ENCODE assay signal across 12 cellular contexts in genomic region chr15:25684521-25685215, GRCh38.
DNase-seq lines count a peak whose midpoint lies in the region; ATAC-seq and TF ChIP-seq lines count a peak whose summit lies in the region.
"Had no signal": no experiment of that assay in that cellular context is flagged by ENCODE, and none has a peak within 500 bp of the region (broad histone marks: within the 10 kb centered on the region; RNA-seq: fewer than 3 reads in every experiment).

No MANE protein-coding gene starts in this region.

- H3K79me2 ChIP-seq in GM23248 (ENCODE audit: insufficient read depth): 0 out of 2 replicates have a peak, but pooled peaks cover 3% of the 10 kb centered on the region

- H3K9me3 ChIP-seq in GM23248 (ENCODE audit: low read depth) (no peaks in the 10 kb centered on the region), spleen (peaks cover 0 to 11% (median 2%) of the 10 kb centered on the region in 8 donors)
- H3K9me3 ChIP-seq: Peyer's patch had no signal

- H3K4me3 ChIP-seq in GM23248: peak overlapping the region; percentile 2; the same call in 1 of the 2 replicates
- H3K4me3 ChIP-seq in spleen: no peak overlapping the region
- H3K4me3 ChIP-seq: Peyer's patch had no signal

- peaks cover 44% of the 10 kb centered on the region for H3K4me1 Mint-ChIP-seq in chondrocyte (ENCODE audit: low read depth)

- peak overlapping the region; percentile 74 for H3K27ac Mint-ChIP-seq in chondrocyte (ENCODE audit: unreplicated experiment)
- H3K27ac Mint-ChIP-seq: type B pancreatic cell had no signal

- WGBS in GM23248 (ENCODE audit: low coverage in 1 of 2, low lambda C conversion rate in 2 of 2, missing lambda C conversion rate in 2 of 2), 2 experiments: 2 to 3% methylated on average over 10 of the region's 10 CpGs
- WGBS in spleen, 5 donors: 76 to 84% (median 82%) methylated on average over 10 of the region's 10 CpGs

- no peaks in the 10 kb centered on the region for H3K27me3 Mint-ChIP-seq in chondrocyte (ENCODE audit: low read depth)
- H3K27me3 Mint-ChIP-seq: type B pancreatic cell had no signal

- no peak for ATAC-seq in HG03108 (IDR thresholded peaks at IDR 0.05; ENCODE audit: unreplicated experiment)

- H3K9me3 Mint-ChIP-seq in chondrocyte (ENCODE audit: low read depth): no peaks in the 10 kb centered on the region
- H3K9me3 Mint-ChIP-seq: type B pancreatic cell had no signal

- intact Hi-C loops in spleen (cut with DNase I; ENCODE audit: low total_unique reads): no loop called here

- H3K4me1 ChIP-seq in GM23248 (ENCODE audit: insufficient read depth): peaks cover 22% of the 10 kb centered on the region
- peaks cover 0 to 31% (median 9%) of the 10 kb centered on the region in 6 donors for H3K4me1 ChIP-seq in spleen
- H3K4me1 ChIP-seq: Peyer's patch had no signal

- H4K20me1 ChIP-seq in GM23248 (ENCODE audit: insufficient read depth): no peaks in the 10 kb centered on the region

- in situ Hi-C loops in GM23248 (cut with MboI): no loop called here

- H3K36me3 ChIP-seq in GM23248 (ENCODE audit: low read depth): peaks cover 42% of the 10 kb centered on the region
- H3K36me3 ChIP-seq in spleen: peaks cover 0 to 3% (median 0%) of the 10 kb centered on the region in 6 donors

- H3K27ac ChIP-seq in GM23248 (peak overlapping the region; percentile 76), spleen (peak overlapping the region in 5 of 8 donors; percentile 39 to 61 (median 48))

- peaks cover 32% of the 10 kb centered on the region for H3F3A ChIP-seq in GM23248 (ENCODE audit: insufficient read depth)

- peak overlapping the region; percentile 60 for H3K4me2 ChIP-seq in GM23248 (ENCODE audit: unreplicated experiment)

- DNase-seq in GM23248 (peak; percentile 93), chondrocyte (ENCODE audit: low spot score) (peak; percentile 80), left kidney (ENCODE audit: low read depth, low spot score) (peak; percentile 69), spleen (no peak), NCI-H2081 (lab: John Stamatoyannopoulos, UW) (no peak), KG1 (lab: John Stamatoyannopoulos, UW) (no peak), NCI-H2107 treated with DMSO at 0.1 percent for 48 hours (lab: John Stamatoyannopoulos, UW; ENCODE audit: unreplicated experiment) (no peak)
- DNase-seq: NCI-H1105; stimulated activated CD4-positive, alpha-beta T cell treated with anti-CD3 and anti-CD28 coated beads, Interleukin-15, amount 100 ng/mL, for 24 hours had no signal

- no peak overlapping the region for H2AFZ ChIP-seq in GM23248

- H3K27me3 ChIP-seq in GM23248 (replicated peaks; ENCODE audit: insufficient read depth) (no peaks in the 10 kb centered on the region), spleen (replicated peaks in 1 of 7) (no peaks in the 10 kb centered on the region)
- H3K27me3 ChIP-seq: Peyer's patch had no signal

- peaks cover 54% of the 10 kb centered on the region for H3K36me3 Mint-ChIP-seq in chondrocyte (ENCODE audit: low read depth)
- H3K36me3 Mint-ChIP-seq: type B pancreatic cell had no signal

- H3K9me2 ChIP-seq in GM23248 (ENCODE audit: insufficient read depth): no peaks in the 10 kb centered on the region

- no peak for TF ChIP-seq CTCF in chondrocyte (IDR thresholded peaks at IDR 0.05)
- no peak for TF ChIP-seq CTCF in spleen (IDR thresholded peaks at IDR 0.05 in 8 of 11, conservative IDR thresholded peaks at IDR 0.05 in 3 of 11)

- peak overlapping the region; percentile 44 for H3K9ac ChIP-seq in GM23248

- no peak overlapping the region for H3K4me3 Mint-ChIP-seq in chondrocyte (ENCODE audit: unreplicated experiment)
- H3K4me3 Mint-ChIP-seq: type B pancreatic cell had no signal

- no peak for TF ChIP-seq POLR2A in spleen (IDR thresholded peaks at IDR 0.05)

Comparison
In these comparisons a context has a peak if more than half of its experiments do, and no peak if none do; other contexts are left out.
1. DNase-seq: peak in GM23248 (single experiment), chondrocyte (single experiment) and left kidney (single experiment); none in spleen (single experiment), NCI-H2081 (0 of 2), KG1 (single experiment) and NCI-H2107 treated with DMSO at 0.1 percent for 48 hours (single experiment).